In genomic region chr13:106536244-106537034, GRCh38 we compare ENCODE assay signal across 8 cellular contexts. TPM values are rescaled to one million over a fixed set of nuclear protein-coding genes. Genes with fewer than 3 reads are reported as not detected.
A peak's percentile ranks its signal among the peaks of the same experiment; 100 is the strongest.
DNase-seq lines count a peak whose midpoint lies in the region; ATAC-seq, FAIRE-seq and TF ChIP-seq lines count a peak whose summit lies in the region.

No MANE protein-coding gene starts in this region.

- ATAC-seq in HG03039 (IDR thresholded peaks at IDR 0.05; ENCODE audit: unreplicated experiment), result peak; percentile 27

- H3K36me3 ChIP-seq in keratinocyte (ENCODE audit: control insufficient read depth in 2 of 2, extremely low read depth in 1 of 2, insufficient read depth in 2 of 2, low read length in 2 of 2), result peaks cover 0 to 6% of the 10 kb centered on the region in 2 experiments

- H3K27me3 ChIP-seq in keratinocyte (ENCODE audit: control insufficient read depth, extremely low read depth, insufficient read depth, low read length), result no peaks in the 10 kb centered on the region

- peak overlapping the region; percentile 97 for H3K4me2 ChIP-seq in keratinocyte (ENCODE audit: control insufficient read depth, extremely low read depth, insufficient read depth, low read depth, low read length)

- TF ChIP-seq CTCF in 22Rv1 (IDR thresholded peaks at IDR 0.05) (peak; percentile 94), keratinocyte (optimal IDR thresholded peaks at IDR 0.05 in 1 of 3, IDR thresholded peaks at IDR 0.05 in 1 of 3, conservative IDR thresholded peaks at IDR 0.05 in 1 of 3; ENCODE audit: extremely low read depth in 1 of 3, insufficient read depth in 2 of 3, low read length in 3 of 3) (peak; percentile 93 to 99 (median 97))

- DNase-seq in GM18507 (ENCODE audit: extremely low spot score, insufficient read length, low read depth) (peak; percentile 65), NCI-H2171 (lab: John Stamatoyannopoulos, UW) (peak; percentile 89), caudate nucleus (lab: John Stamatoyannopoulos, UW) (peak in 60 of 61 donors; percentile 19 to 91 (median 81)), keratinocyte (ENCODE audit: low read depth, low spot score) (peak; percentile 63)
- DNase-seq in activated CD4-positive, CD25-positive, alpha-beta regulatory T cell (lab: John Stamatoyannopoulos, UW), result peak; percentile 74 to 87 (median 82)
- DNase-seq in stimulated activated CD4-positive, alpha-beta T cell treated with anti-CD3 and anti-CD28 coated beads, Interleukin-12 subunit alpha, Interleukin-12 subunit beta, amount 100 ng/mL, for 48 hours (ENCODE audit: low read depth in 2 of 3, low spot score in 1 of 3), result peak; percentile 59 to 84 (median 83)

- peak overlapping the region; percentile 72 for H3K9ac ChIP-seq in keratinocyte (ENCODE audit: control insufficient read depth, extremely low read depth, insufficient read depth, low read length)

- dilution Hi-C loops in keratinocyte (cut with MboI; ENCODE audit: extremely low pct_ligation_motif_present, low sequenced_read_pairs), result no loop called here

- peak overlapping the region; percentile 83 for H2AFZ ChIP-seq in keratinocyte (ENCODE audit: control insufficient read depth, low read length)

- peaks cover 9% of the 10 kb centered on the region for H4K20me1 ChIP-seq in keratinocyte (ENCODE audit: control insufficient read depth, extremely low read depth, insufficient read depth, low read length)

- peak overlapping the region; percentile 54 to 76 (median 73) for H3K4me3 ChIP-seq in keratinocyte (ENCODE audit: control insufficient read depth in 2 of 3, extremely low read depth in 1 of 3, insufficient read depth in 2 of 3, low read depth in 1 of 3, low read length in 3 of 3)

- peaks cover 16% of the 10 kb centered on the region for H3K4me1 ChIP-seq in keratinocyte (ENCODE audit: control insufficient read depth, extremely low read depth, insufficient read depth, low read length)

- no peaks in the 10 kb centered on the region for H3K9me1 ChIP-seq in keratinocyte (ENCODE audit: control insufficient read depth, extremely low read depth, insufficient read depth, low read length)

- peaks cover 38% of the 10 kb centered on the region for H3K79me2 ChIP-seq in keratinocyte (ENCODE audit: control insufficient read depth, insufficient read depth, low read length)

- FAIRE-seq in GM18507 (lab: Jason Lieb, UNC) (peak; percentile 91), keratinocyte (lab: Jason Lieb, UNC) (no peak)

- no peaks in the 10 kb centered on the region for H3K9me3 ChIP-seq in keratinocyte (ENCODE audit: control insufficient read depth, low read depth, low read length)

- H3K27ac ChIP-seq in 22Rv1, result peak overlapping the region; percentile 68
- H3K27ac ChIP-seq in caudate nucleus (ENCODE audit: low read depth, low read length), result peak overlapping the region; percentile 58
- peak overlapping the region; percentile 49 for H3K27ac ChIP-seq in keratinocyte (ENCODE audit: control insufficient read depth, insufficient read depth, low read length)

RNA-seq across cellular contexts. Expression of gene EFNB2, which starts 1.0 kb away (rescaled TPM):
- polyA plus RNA-seq in keratinocyte, result 29.4 to 68.0 TPM (median 38.9 TPM) in 3 replicates
- polyA plus RNA-seq in keratinocyte (2011; ENCODE audit: low read depth), result 15.9 TPM
- 29.4 and 32.8 TPM in 2 replicates for polyA plus RNA-seq in keratinocyte (2011; cell fraction: cytosol; rRNA removed)
- polyA plus RNA-seq in keratinocyte (2011; cell fraction: nucleus; rRNA removed), result 74.1 and 79.8 TPM in 2 replicates
- 23.1 and 66.7 TPM in 2 replicates for polyA plus RNA-seq in keratinocyte (2012; ENCODE audit: low replicate concordance)
- polyA minus RNA-seq in keratinocyte, result 49.3 to 103 TPM (median 57.1 TPM) in 3 replicates
- 43.4 TPM for polyA minus RNA-seq in keratinocyte (2011; cell fraction: cytosol; rRNA and poly(A)+ RNA removed)
- 64.7 and 91.4 TPM in 2 replicates for polyA minus RNA-seq in keratinocyte (2011; cell fraction: nucleus; rRNA and poly(A)+ RNA removed)

RNA-seq across cellular contexts. Expression of gene ARGLU1, which starts 31.5 kb away (rescaled TPM):
- polyA plus RNA-seq in keratinocyte, result 33.0 to 96.8 TPM (median 75.8 TPM) in 3 replicates
- 302 TPM for polyA plus RNA-seq in keratinocyte (2011; ENCODE audit: low read depth)
- polyA plus RNA-seq in keratinocyte (2011; cell fraction: cytosol; rRNA removed), result 14.5 and 18.8 TPM in 2 replicates
- 213 and 302 TPM in 2 replicates for polyA plus RNA-seq in keratinocyte (2011; cell fraction: nucleus; rRNA removed)
- polyA plus RNA-seq in keratinocyte (2012; ENCODE audit: low replicate concordance), result 38.4 and 51.4 TPM in 2 replicates
- 1.2 to 14.4 TPM (median 6.1 TPM) in 3 replicates for polyA minus RNA-seq in keratinocyte
- 10.4 TPM for polyA minus RNA-seq in keratinocyte (2011; cell fraction: cytosol; rRNA and poly(A)+ RNA removed)
- polyA minus RNA-seq in keratinocyte (2011; cell fraction: nucleus; rRNA and poly(A)+ RNA removed), result 30.1 and 37.9 TPM in 2 replicates

Comparison
In these comparisons a context has a peak if more than half of its experiments do, and no peak if none do; other contexts are left out.
1. Peak in every context shown above with its lines: DNase-seq, ATAC-seq, H3K4me3 ChIP-seq and H3K27ac ChIP-seq.